In the genomic region with DNA sequence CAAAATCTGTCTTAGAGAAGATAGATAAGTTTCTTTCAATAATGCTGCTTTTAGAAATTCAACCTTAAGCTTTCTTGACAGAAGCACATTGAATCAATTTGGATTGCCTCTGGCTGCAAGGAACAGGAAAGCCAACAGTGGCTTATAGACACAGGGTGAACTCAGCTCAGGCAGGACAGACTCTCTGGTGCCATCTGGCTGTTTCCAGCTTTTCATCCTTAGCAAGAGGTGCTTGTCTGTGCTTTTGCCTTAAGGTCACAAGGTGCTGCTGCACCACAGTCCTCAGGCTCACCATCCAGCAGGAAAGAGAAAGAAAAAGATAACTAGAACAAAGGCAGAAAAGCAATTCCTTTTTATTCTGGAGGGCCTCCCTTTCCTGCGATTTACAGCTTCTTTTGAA, we compare ENCODE assay signal across 9 cellular contexts.
DNase-seq lines count a peak whose midpoint lies in the region; ATAC-seq and TF ChIP-seq lines count a peak whose summit lies in the region.
"Had no signal": no experiment of that assay in that cellular context is flagged by ENCODE, and none has a peak within 500 bp of the region (broad histone marks: within the 10 kb centered on the region; RNA-seq: fewer than 3 reads in every experiment).

No MANE protein-coding gene starts in this region.

- no peaks in the 10 kb centered on the region for H3K27me3 ChIP-seq in adrenal gland
- no peaks in the 10 kb centered on the region for H3K27me3 ChIP-seq in CD4-positive, alpha-beta memory T cell (ENCODE audit: insufficient read depth, low read length)

- DNase-seq in NCI-H1417 (lab: John Stamatoyannopoulos, UW) (peak; percentile 22 to 85 (median 48)), NCI-H1417 treated with DMSO at 0.1 percent for 48 hours (lab: John Stamatoyannopoulos, UW) (no peak), NCI-H146 (lab: John Stamatoyannopoulos, UW) (peak; percentile 75), adrenal gland (peak in 2 of 7 donors; percentile 12 to 57), left lobe of liver (ENCODE audit: low spot score) (no peak), CD14-positive monocyte (ENCODE audit: low spot score) (no peak)
- DNase-seq in CD4-positive, alpha-beta memory T cell: no peak
- no peak for DNase-seq in stimulated activated naive CD8-positive, alpha-beta T cell treated with anti-CD3 and anti-CD28 coated beads, Interleukin-15, amount 100 ng/mL, for 72 hours

- no peaks in the 10 kb centered on the region for H3K9me3 Mint-ChIP-seq in CD14-positive monocyte
- no peaks in the 10 kb centered on the region for H3K9me3 Mint-ChIP-seq in CD4-positive, alpha-beta memory T cell
- no peaks in the 10 kb centered on the region for H3K9me3 Mint-ChIP-seq in stimulated activated naive CD8-positive, alpha-beta T cell treated with anti-CD3 and anti-CD28 coated beads, Interleukin-15, amount 100 ng/mL, for 72 hours

- CTCF ChIA-PET in CD4-positive, alpha-beta memory T cell (lab: Charles Lee; ENCODE audit: partially characterized antibody): no interaction called here

- H3K4me3 Mint-ChIP-seq in CD14-positive monocyte: no peak overlapping the region
- H3K4me3 Mint-ChIP-seq in CD4-positive, alpha-beta memory T cell: no peak overlapping the region
- H3K4me3 Mint-ChIP-seq in stimulated activated naive CD8-positive, alpha-beta T cell treated with anti-CD3 and anti-CD28 coated beads, Interleukin-15, amount 100 ng/mL, for 72 hours: no peak overlapping the region
- H3K4me3 Mint-ChIP-seq: B cell had no signal

- intact Hi-C loops in adrenal gland (cut with DNase I) (no loop called here), CD14-positive monocyte (cut with micrococcal nuclease) (no loop called here)
- intact Hi-C loops in CD4-positive, alpha-beta memory T cell (cut with micrococcal nuclease): no loop called here

- no peak overlapping the region for H3K4me3 ChIP-seq in adrenal gland
- no peak overlapping the region for H3K4me3 ChIP-seq in CD4-positive, alpha-beta memory T cell (ENCODE audit: low read length in 2 of 2)

- TF ChIP-seq CTCF in adrenal gland (IDR thresholded peaks at IDR 0.05): peak in 4 of 6 experiments; percentile 20 to 25 (median 22)
- no peak for TF ChIP-seq CTCF in CD14-positive monocyte (IDR thresholded peaks at IDR 0.05)

- no peak for TF ChIP-seq POLR2A in adrenal gland (IDR thresholded peaks at IDR 0.05)

- POLR2A ChIA-PET in CD4-positive, alpha-beta memory T cell (lab: Charles Lee; ENCODE audit: partially characterized antibody): interaction anchor here (0.6 kb wide), 1 partner anchor 171 kb away, joined by 3 read pairs; no protein-coding TSS in a partner anchor

- no peak overlapping the region for H3K27ac ChIP-seq in adrenal gland
- H3K27ac ChIP-seq in CD4-positive, alpha-beta memory T cell (ENCODE audit: low read depth, low read length): no peak overlapping the region

- no peaks in the 10 kb centered on the region for H3K36me3 Mint-ChIP-seq in CD14-positive monocyte
- no peaks in the 10 kb centered on the region for H3K36me3 Mint-ChIP-seq in CD4-positive, alpha-beta memory T cell

- ATAC-seq in left lobe of liver: peak; percentile 76
- ATAC-seq in stimulated activated naive CD8-positive, alpha-beta T cell treated with anti-CD3 and anti-CD28 coated beads, Interleukin-15, amount 100 ng/mL, for 72 hours: no peak

- no peak overlapping the region for H3K27ac Mint-ChIP-seq in CD14-positive monocyte
- no peak overlapping the region for H3K27ac Mint-ChIP-seq in CD4-positive, alpha-beta memory T cell
- H3K27ac Mint-ChIP-seq in stimulated activated naive CD8-positive, alpha-beta T cell treated with anti-CD3 and anti-CD28 coated beads, Interleukin-15, amount 100 ng/mL, for 72 hours: no peak overlapping the region
- H3K27ac Mint-ChIP-seq: B cell had no signal

- H3K4me1 ChIP-seq in adrenal gland (replicated peaks in 1 of 2): no peaks in the 10 kb centered on the region
- H3K4me1 ChIP-seq in CD4-positive, alpha-beta memory T cell (ENCODE audit: insufficient read depth, low read length): no peaks in the 10 kb centered on the region

- H3K36me3 ChIP-seq in adrenal gland (replicated peaks in 1 of 2): no peaks in the 10 kb centered on the region
- H3K36me3 ChIP-seq in CD4-positive, alpha-beta memory T cell (ENCODE audit: insufficient read depth, low read length): no peaks in the 10 kb centered on the region

- WGBS in adrenal gland, 4 donors: 41 to 84% (median 70%) methylated on average over 1 of the region's 1 CpG

- H3K9me3 ChIP-seq in adrenal gland (replicated peaks in 1 of 3): no peaks in the 10 kb centered on the region
- no peaks in the 10 kb centered on the region for H3K9me3 ChIP-seq in CD4-positive, alpha-beta memory T cell (ENCODE audit: control insufficient read depth in 1 of 2, low read length in 2 of 2)

- peaks cover 0 to 1% (median 0%) of the 10 kb centered on the region in 3 donors for H3K27me3 Mint-ChIP-seq in CD14-positive monocyte (ENCODE audit: low read depth in 3 of 3)
- H3K27me3 Mint-ChIP-seq in CD4-positive, alpha-beta memory T cell: peaks cover 10 to 15% of the 10 kb centered on the region in 2 donors
- H3K27me3 Mint-ChIP-seq in stimulated activated naive CD8-positive, alpha-beta T cell treated with anti-CD3 and anti-CD28 coated beads, Interleukin-15, amount 100 ng/mL, for 72 hours: no peaks in the 10 kb centered on the region

- H3K4me1 Mint-ChIP-seq in CD14-positive monocyte: peaks cover 6% of the 10 kb centered on the region
- H3K4me1 Mint-ChIP-seq in CD4-positive, alpha-beta memory T cell: no peaks in the 10 kb centered on the region
- H3K4me1 Mint-ChIP-seq in stimulated activated naive CD8-positive, alpha-beta T cell treated with anti-CD3 and anti-CD28 coated beads, Interleukin-15, amount 100 ng/mL, for 72 hours: no peaks in the 10 kb centered on the region
- H3K4me1 Mint-ChIP-seq: B cell had no signal

Comparison
In these comparisons a context has a peak if more than half of its experiments do, and no peak if none do; other contexts are left out.
1. DNase-seq: peak in NCI-H1417 (3 of 3) and NCI-H146 (single experiment); none in NCI-H1417 treated with DMSO at 0.1 percent for 48 hours (single experiment), left lobe of liver (single experiment), CD14-positive monocyte (single experiment), CD4-positive, alpha-beta memory T cell (0 of 5) and stimulated activated naive CD8-positive, alpha-beta T cell treated with anti-CD3 and anti-CD28 coated beads, Interleukin-15, amount 100 ng/mL, for 72 hours (0 of 2).